Comparison of ENCODE assay signal across 22 cellular contexts in genomic region chr3:53234130-53234840, GRCh38. TPM values are rescaled to one million over a fixed set of nuclear protein-coding genes. Genes with fewer than 3 reads are reported as not detected.
A peak's percentile ranks its signal among the peaks of the same experiment; 100 is the strongest.
DNase-seq lines count a peak whose midpoint lies in the region; ATAC-seq, FAIRE-seq and TF ChIP-seq lines count a peak whose summit lies in the region.
"Had no signal": no experiment of that assay in that cellular context is flagged by ENCODE, and none has a peak within 500 bp of the region (broad histone marks: within the 10 kb centered on the region; RNA-seq: fewer than 3 reads in every experiment).

No MANE protein-coding gene starts in this region.

- H3K27me3 Mint-ChIP-seq in activated CD8-positive, alpha-beta memory T cell treated with anti-CD3 and anti-CD28 coated beads, Interleukin-2, amount 10 ng/mL, durations not matched to agents 7 days and 5 days, result no peaks in the 10 kb centered on the region
- H3K27me3 Mint-ChIP-seq in T-helper 2 cell treated with Interferon-gamma antibody and Interleukin-4, amounts not matched to agents 5 μg/mL and 100 μg/mL, for 36 hours (ENCODE audit: low read depth), result no peaks in the 10 kb centered on the region
- H3K27me3 Mint-ChIP-seq in nephron progenitor cell (ENCODE audit: low read depth, poor library complexity), result no peaks in the 10 kb centered on the region
- H3K27me3 Mint-ChIP-seq: CD4-positive, CD25-positive, alpha-beta regulatory T cell had no signal

- CTCF ChIA-PET in activated CD8-positive, alpha-beta memory T cell treated with anti-CD3 and anti-CD28 coated beads, Interleukin-2, amount 10 ng/mL, durations not matched to agents 7 days and 5 days (lab: Charles Lee), result interaction anchor here (1.1 kb wide), 1 partner anchor 13 kb away, joined by 5 read pairs; no protein-coding TSS in a partner anchor

- FAIRE-seq in D721Med (lab: Jason Lieb, UNC), result no peak

- no peaks in the 10 kb centered on the region for H3K9me3 Mint-ChIP-seq in activated CD8-positive, alpha-beta memory T cell treated with anti-CD3 and anti-CD28 coated beads, Interleukin-2, amount 10 ng/mL, durations not matched to agents 7 days and 5 days (ENCODE audit: low read depth)
- H3K9me3 Mint-ChIP-seq in T-helper 2 cell treated with Interferon-gamma antibody and Interleukin-4, amounts not matched to agents 5 μg/mL and 100 μg/mL, for 36 hours, result no peaks in the 10 kb centered on the region
- no peaks in the 10 kb centered on the region for H3K9me3 Mint-ChIP-seq in nephron progenitor cell
- H3K9me3 Mint-ChIP-seq: activated T-cell treated with anti-CD3 and anti-CD28 coated beads, Interleukin-2, amount 50 U/mL, for 72 hours; CD4-positive, CD25-positive, alpha-beta regulatory T cell; mesothelial cell of epicardium; neural crest cell had no signal

- no peak overlapping the region for H3K4me3 Mint-ChIP-seq in activated CD8-positive, alpha-beta memory T cell treated with anti-CD3 and anti-CD28 coated beads, Interleukin-2, amount 10 ng/mL, durations not matched to agents 7 days and 5 days
- no peak overlapping the region for H3K4me3 Mint-ChIP-seq in T-helper 2 cell treated with Interferon-gamma antibody and Interleukin-4, amounts not matched to agents 5 μg/mL and 100 μg/mL, for 36 hours
- H3K4me3 Mint-ChIP-seq in nephron progenitor cell, result no peak overlapping the region
- H3K4me3 Mint-ChIP-seq: activated T-cell treated with anti-CD3 and anti-CD28 coated beads, Interleukin-2, amount 50 U/mL, for 72 hours; CD4-positive, CD25-positive, alpha-beta regulatory T cell; mesothelial cell of epicardium; neural crest cell had no signal

- peaks cover 20% of the 10 kb centered on the region for H3K36me3 Mint-ChIP-seq in activated CD8-positive, alpha-beta memory T cell treated with anti-CD3 and anti-CD28 coated beads, Interleukin-2, amount 10 ng/mL, durations not matched to agents 7 days and 5 days
- H3K36me3 Mint-ChIP-seq in T-helper 2 cell treated with Interferon-gamma antibody and Interleukin-4, amounts not matched to agents 5 μg/mL and 100 μg/mL, for 36 hours (ENCODE audit: low read depth), result peaks cover 42% of the 10 kb centered on the region
- H3K36me3 Mint-ChIP-seq in nephron progenitor cell (ENCODE audit: low read depth), result peaks cover 32% of the 10 kb centered on the region

- TF ChIP-seq CTCF in D721Med (IDR thresholded peaks at IDR 0.05; ENCODE audit: insufficient read depth, missing control alignments) (no peak), nephron progenitor cell (IDR thresholded peaks at IDR 0.05) (no peak)

- ATAC-seq in activated CD8-positive, alpha-beta memory T cell treated with anti-CD3 and anti-CD28 coated beads, Interleukin-2, amount 10 ng/mL, durations not matched to agents 7 days and 5 days, result peak; percentile 39
- no peak for ATAC-seq in HG03095 (IDR thresholded peaks at IDR 0.05; ENCODE audit: unreplicated experiment)
- ATAC-seq: activated T-cell treated with anti-CD3 and anti-CD28 coated beads, Interleukin-2, amount 50 U/mL, for 72 hours; left colon had no signal

- peak overlapping the region; percentile 76 for H3K27ac Mint-ChIP-seq in activated CD8-positive, alpha-beta memory T cell treated with anti-CD3 and anti-CD28 coated beads, Interleukin-2, amount 10 ng/mL, durations not matched to agents 7 days and 5 days
- H3K27ac Mint-ChIP-seq in T-helper 2 cell treated with Interferon-gamma antibody and Interleukin-4, amounts not matched to agents 5 μg/mL and 100 μg/mL, for 36 hours, result peak overlapping the region; percentile 7
- H3K27ac Mint-ChIP-seq in nephron progenitor cell, result peak overlapping the region; percentile 59
- H3K27ac Mint-ChIP-seq: mesothelial cell of epicardium had no signal

- H3K4me1 Mint-ChIP-seq in activated CD8-positive, alpha-beta memory T cell treated with anti-CD3 and anti-CD28 coated beads, Interleukin-2, amount 10 ng/mL, durations not matched to agents 7 days and 5 days, result peaks cover 30% of the 10 kb centered on the region
- H3K4me1 Mint-ChIP-seq in T-helper 2 cell treated with Interferon-gamma antibody and Interleukin-4, amounts not matched to agents 5 μg/mL and 100 μg/mL, for 36 hours (ENCODE audit: low read depth), result peaks cover 7% of the 10 kb centered on the region
- H3K4me1 Mint-ChIP-seq in nephron progenitor cell, result no peaks in the 10 kb centered on the region

- no peak for DNase-seq in activated CD8-positive, alpha-beta memory T cell treated with anti-CD3 and anti-CD28 coated beads, Interleukin-2, amount 10 ng/mL, durations not matched to agents 7 days and 5 days
- DNase-seq in activated CD8-positive, alpha-beta memory T cell treated with anti-CD3 and anti-CD28 coated beads, Interleukin-2, amount 50 U/mL, for 4 hours, result no peak
- DNase-seq in D721Med (ENCODE audit: insufficient read length, low spot score) (peak; percentile 10), nephron progenitor cell (no peak), dedifferentiated amniotic fluid mesenchymal stem cell (ENCODE audit: extremely low spot score) (no peak)
- DNase-seq in T-helper 2 cell treated with Interferon-gamma antibody and Interleukin-4, amounts not matched to agents 5 μg/mL and 100 μg/mL, for 36 hours (ENCODE audit: low spot score), result no peak
- DNase-seq in stimulated activated CD4-positive, alpha-beta T cell treated with anti-CD3 and anti-CD28 coated beads, Interleukin-12 subunit alpha, Interleukin-12 subunit beta, amount 100 ng/mL, for 4 hours, result no peak
- DNase-seq: activated CD4-positive, alpha-beta T cell treated with anti-CD3 and anti-CD28 coated beads, Interleukin-2, amount 50 U/mL, for 1 hour; activated T-cell treated with anti-CD3 and anti-CD28 coated beads, Interleukin-2, amount 50 U/mL, for 72 hours; amygdala; caudate nucleus; CD4-positive, CD25-positive, alpha-beta regulatory T cell; effector CD8-positive, alpha-beta T cell; GF-D8; Kasumi-1; left colon; NCI-H1092; NCI-H2081; stimulated activated CD8-positive, alpha-beta memory T cell treated with anti-CD3 and anti-CD28 coated beads, Interleukin-4, amount 100 ng/mL, for 48 hours had no signal

RNA-seq across cellular contexts. Expression of gene TKT, which starts 21.5 kb away (rescaled TPM):
- total RNA-seq in activated CD8-positive, alpha-beta memory T cell treated with anti-CD3 and anti-CD28 coated beads, Interleukin-2, amount 10 ng/mL, durations not matched to agents 7 days and 5 days, result 100 to 1,000 TPM; 226 to 231 TPM

Comparison
In these comparisons a context has a peak if more than half of its experiments do, and no peak if none do; other contexts are left out.
1. H3K27ac Mint-ChIP-seq: peak in every context shown above with its lines; median percentile 76 in activated CD8-positive, alpha-beta memory T cell treated with anti-CD3 and anti-CD28 coated beads, Interleukin-2, amount 10 ng/mL, durations not matched to agents 7 days and 5 days; 59 in nephron progenitor cell; 7 in T-helper 2 cell treated with Interferon-gamma antibody and Interleukin-4, amounts not matched to agents 5 μg/mL and 100 μg/mL, for 36 hours.